ENCODE assay signal across 1 cellular context in genomic region chr18:76621782-76622495, GRCh38.
TF ChIP-seq lines count a peak whose summit lies in the region.

No MANE protein-coding gene starts in this region.

TF ChIP-seq in WTC11, 78 proteins besides CTCF, POLR2A, EP300 and RAD21 (continued from another document):
- TF ChIP-seq ZNF281 (CRISPR knock-in tag; IDR thresholded peaks at IDR 0.05): no peak
- no peak for TF ChIP-seq RORB (CRISPR knock-in tag; IDR thresholded peaks at IDR 0.05)
- TF ChIP-seq TP53 (CRISPR knock-in tag; IDR thresholded peaks at IDR 0.05): no peak
- no peak for TF ChIP-seq GRHL2 (CRISPR knock-in tag; IDR thresholded peaks at IDR 0.05; ENCODE audit: insufficient replicate concordance, severe bottlenecking)
- no peak for TF ChIP-seq ZNF512 (CRISPR knock-in tag; IDR thresholded peaks at IDR 0.05; ENCODE audit: borderline replicate concordance)
- TF ChIP-seq ZSCAN18 (CRISPR knock-in tag; IDR thresholded peaks at IDR 0.05): no peak
- TF ChIP-seq, protein P1, sequence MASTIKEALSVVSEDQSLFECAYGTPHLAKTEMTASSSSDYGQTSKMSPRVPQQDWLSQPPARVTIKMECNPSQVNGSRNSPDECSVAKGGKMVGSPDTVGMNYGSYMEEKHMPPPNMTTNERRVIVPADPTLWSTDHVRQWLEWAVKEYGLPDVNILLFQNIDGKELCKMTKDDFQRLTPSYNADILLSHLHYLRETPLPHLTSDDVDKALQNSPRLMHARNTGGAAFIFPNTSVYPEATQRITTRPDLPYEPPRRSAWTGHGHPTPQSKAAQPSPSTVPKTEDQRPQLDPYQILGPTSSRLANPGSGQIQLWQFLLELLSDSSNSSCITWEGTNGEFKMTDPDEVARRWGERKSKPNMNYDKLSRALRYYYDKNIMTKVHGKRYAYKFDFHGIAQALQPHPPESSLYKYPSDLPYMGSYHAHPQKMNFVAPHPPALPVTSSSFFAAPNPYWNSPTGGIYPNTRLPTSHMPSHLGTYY (CRISPR knock-in tag; IDR thresholded peaks at IDR 0.05): no peak
